24 cellular contexts compared by ENCODE assay signal in the genomic region with DNA sequence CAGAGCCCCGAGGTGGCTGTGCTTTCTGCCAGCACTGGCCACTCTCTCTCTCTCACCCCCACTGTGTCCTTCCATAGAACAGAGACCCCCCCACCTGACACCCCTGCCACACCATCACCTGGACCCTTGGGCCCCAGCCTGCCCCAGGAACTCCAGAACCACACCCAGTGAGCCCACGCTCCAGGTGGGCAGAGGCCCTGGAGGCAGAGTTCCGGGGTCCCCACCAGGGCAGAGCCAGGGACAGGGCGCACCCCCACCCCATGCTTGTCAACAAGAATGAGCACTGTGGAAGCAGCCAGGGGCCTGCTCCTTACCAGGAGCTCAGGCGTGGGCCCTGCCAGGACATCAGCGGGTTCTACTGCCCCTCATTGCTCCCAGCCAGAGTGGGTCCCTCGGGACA.
"Had no signal": no experiment of that assay in that cellular context is flagged by ENCODE, and none has a peak within 500 bp of the region (broad histone marks: within the 10 kb centered on the region; RNA-seq: fewer than 3 reads in every experiment).

No MANE protein-coding gene starts in this region.

- H3K4me1 ChIP-seq: esophagus squamous epithelium, heart right ventricle, left ventricle myocardium inferior, lower lobe of right lung, parathyroid adenoma, prostate gland, right atrium auricular region, tibial nerve, upper lobe of left lung had no signal

- H3K4me3 ChIP-seq: esophagus squamous epithelium, heart right ventricle, left ventricle myocardium inferior, lower lobe of right lung, prostate gland, right atrium auricular region, thoracic aorta, tibial nerve, upper lobe of left lung had no signal

- DNase-seq: cortex of kidney; effector memory CD8-positive, alpha-beta T cell; erythroblast; esophagus squamous epithelium; foreskin melanocyte; glutamatergic neuron; heart right ventricle; hippocampal formation; kidney glomerular epithelial cell; left colon; left ventricle myocardium inferior; lower lobe of right lung; naive thymus-derived CD8-positive, alpha-beta T cell; small intestine; stimulated activated CD4-positive, alpha-beta T cell treated with anti-CD3 and anti-CD28 coated beads, Interleukin-15, amount 100 ng/mL, for 24 hours; stimulated activated CD4-positive, alpha-beta T cell treated with anti-CD3 and anti-CD28 coated beads, Interleukin-2, amount 100 ng/mL, for 48 hours; stimulated activated naive CD4-positive, alpha-beta T cell treated with Interleukin-2 at 50 U/mL for 16 hours; upper lobe of left lung had no signal

- H3K36me3 ChIP-seq: left ventricle myocardium inferior, right atrium auricular region, thoracic aorta had no signal

- ATAC-seq: effector memory CD8-positive, alpha-beta T cell; heart right ventricle; left colon; lower lobe of right lung; naive thymus-derived CD8-positive, alpha-beta T cell had no signal

- H3K27me3 Mint-ChIP-seq: effector memory CD8-positive, alpha-beta T cell; naive thymus-derived CD8-positive, alpha-beta T cell had no signal

- H3K27ac ChIP-seq: esophagus squamous epithelium, heart right ventricle, left ventricle myocardium inferior, lower lobe of right lung, neutrophil, parathyroid adenoma, prostate gland, right atrium auricular region, thoracic aorta, tibial nerve, upper lobe of left lung had no signal

- H3K9me3 ChIP-seq: esophagus squamous epithelium, heart right ventricle, left ventricle myocardium inferior, lower lobe of right lung, neutrophil, prostate gland, right atrium auricular region, thoracic aorta, tibial nerve, upper lobe of left lung had no signal

- H3K9me3 Mint-ChIP-seq: effector memory CD8-positive, alpha-beta T cell; naive thymus-derived CD8-positive, alpha-beta T cell had no signal

- H3K4me3 Mint-ChIP-seq: effector memory CD8-positive, alpha-beta T cell; naive thymus-derived CD8-positive, alpha-beta T cell had no signal

- H3K27me3 ChIP-seq: esophagus squamous epithelium, heart right ventricle, neutrophil, right atrium auricular region, tibial nerve, upper lobe of left lung had no signal
